In genomic region chr6:32578962-32579361, GRCh38 we compare ENCODE assay signal across 24 cellular contexts. TPM values are rescaled to one million over a fixed set of nuclear protein-coding genes. Genes with fewer than 3 reads are reported as not detected.
"Had no signal": no experiment of that assay in that cellular context is flagged by ENCODE, and none has a peak within 500 bp of the region (broad histone marks: within the 10 kb centered on the region; RNA-seq: fewer than 3 reads in every experiment).

No MANE protein-coding gene starts in this region.

- H3K4me1 ChIP-seq: gastroesophageal sphincter, heart right ventricle, suprapubic skin had no signal

- ATAC-seq: gastroesophageal sphincter, heart right ventricle, left lobe of liver, mucosa of descending colon, T-helper 17 cell had no signal

- H3K9me3 Mint-ChIP-seq: activated CD4-positive, alpha-beta T cell treated with anti-CD3 and anti-CD28 coated beads, Interleukin-2, amount 10 ng/mL, durations not matched to agents 7 days and 5 days; brain; nephron; type B pancreatic cell had no signal

- H3K27me3 ChIP-seq: gastroesophageal sphincter, suprapubic skin had no signal

- DNase-seq: activated CD4-positive, CD25-positive, alpha-beta regulatory T cell; activated effector memory CD4-positive, alpha-beta T cell treated with Interleukin-2 at 50 U/mL for 16 hours; activated naive CD4-positive, alpha-beta T cell treated with anti-CD3 and anti-CD28 coated beads, Interleukin-2, amount 50 U/mL, for 16 hours; activated T-cell treated with anti-CD3 and anti-CD28 coated beads, Interleukin-2, amount 50 U/mL, for 1 hour; amygdala; cerebellar nuclear complex; erythroblast; heart right ventricle; mammary epithelial cell; mucosa of descending colon; nucleus accumbens; posterior cingulate gyrus; stimulated activated CD4-positive, alpha-beta T cell treated with anti-CD3 and anti-CD28 coated beads, Interleukin-2, amount 100 ng/mL, for 48 hours; stimulated activated naive CD4-positive, alpha-beta T cell treated with Interleukin-2 at 50 U/mL for 16 hours; T-helper 17 cell had no signal

- H3K9me3 ChIP-seq: gastroesophageal sphincter, heart right ventricle, mucosa of descending colon, suprapubic skin had no signal

- FAIRE-seq: keratinocyte, TTC549 had no signal

- H3K36me3 ChIP-seq: gastroesophageal sphincter, suprapubic skin had no signal

- H3K4me3 ChIP-seq: gastroesophageal sphincter, heart right ventricle, mucosa of descending colon, suprapubic skin had no signal

- H3K27ac ChIP-seq: gastroesophageal sphincter, heart right ventricle, suprapubic skin had no signal

- H3K27ac Mint-ChIP-seq: activated CD4-positive, alpha-beta T cell treated with anti-CD3 and anti-CD28 coated beads, Interleukin-2, amount 10 ng/mL, durations not matched to agents 7 days and 5 days; brain; nephron; T-helper 17 cell; type B pancreatic cell had no signal

- H3K4me3 Mint-ChIP-seq: activated CD4-positive, alpha-beta T cell treated with anti-CD3 and anti-CD28 coated beads, Interleukin-2, amount 10 ng/mL, durations not matched to agents 7 days and 5 days; brain; nephron; T-helper 17 cell; type B pancreatic cell had no signal

RNA-seq across cellular contexts. Expression of gene HLA-DRB5, which starts 48.9 kb away (rescaled TPM):
- total RNA-seq: mammary epithelial cell had no signal
- polyA plus RNA-seq: keratinocyte had no signal

RNA-seq across cellular contexts. Expression of gene HLA-DQA1, which starts 58.2 kb away (rescaled TPM):
- total RNA-seq: mammary epithelial cell had no signal
- polyA plus RNA-seq: keratinocyte, mammary epithelial cell had no signal
